In the genomic region with DNA sequence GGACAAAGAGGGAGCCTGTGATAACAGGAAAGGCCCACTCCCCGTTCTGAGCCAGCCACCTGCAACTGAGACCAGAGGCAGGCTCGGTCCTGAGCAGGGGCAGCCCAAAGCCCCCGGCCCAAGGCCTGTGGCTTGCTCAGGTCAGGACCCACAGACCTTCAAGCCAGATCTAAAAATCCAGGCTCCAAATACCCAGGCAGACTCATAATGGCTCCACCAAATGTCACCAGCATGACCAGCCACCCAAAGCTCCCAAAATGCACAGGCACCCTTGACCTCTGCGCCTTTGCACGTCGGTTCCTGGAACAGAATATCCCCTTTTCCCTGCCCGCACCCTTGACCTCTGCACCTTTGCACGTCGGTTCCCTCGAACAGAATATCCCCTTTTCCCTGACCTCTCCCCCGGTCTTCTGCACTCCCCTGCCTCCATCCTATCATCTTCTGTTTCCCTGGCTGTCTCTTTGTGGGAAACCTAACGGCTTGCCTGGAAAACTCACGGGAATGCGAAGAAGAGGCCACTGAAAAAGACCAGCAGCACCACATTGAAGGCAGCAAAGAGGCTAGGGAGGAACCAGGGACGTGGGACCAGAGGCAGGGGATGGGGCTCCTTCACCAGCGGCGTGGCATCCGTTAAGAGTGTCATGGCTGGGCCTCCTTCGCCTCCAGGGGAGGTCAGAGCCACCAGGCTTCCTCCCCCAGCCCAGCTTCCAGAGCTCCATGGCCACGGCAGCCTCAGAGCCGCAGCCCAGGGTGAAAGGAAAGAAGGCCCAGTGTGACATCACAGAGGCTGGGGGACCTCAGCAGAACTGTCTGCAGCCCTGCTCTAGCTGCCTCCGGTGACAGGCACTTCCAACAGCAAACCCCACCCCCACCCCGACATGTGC, we compare ENCODE assay signal across 1 cellular context.
TF ChIP-seq lines count a peak whose summit lies in the region.

A gene with protein sequence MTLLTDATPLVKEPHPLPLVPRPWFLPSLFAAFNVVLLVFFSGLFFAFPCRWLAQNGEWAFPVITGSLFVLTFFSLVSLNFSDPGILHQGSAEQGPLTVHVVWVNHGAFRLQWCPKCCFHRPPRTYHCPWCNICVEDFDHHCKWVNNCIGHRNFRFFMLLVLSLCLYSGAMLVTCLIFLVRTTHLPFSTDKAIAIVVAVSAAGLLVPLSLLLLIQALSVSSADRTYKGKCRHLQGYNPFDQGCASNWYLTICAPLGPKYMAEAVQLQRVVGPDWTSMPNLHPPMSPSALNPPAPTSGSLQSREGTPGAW (minus strand): TSS at position 728 of the 884 bp plus-strand sequence. CDS start 85 bp downstream, at position 643.

TF ChIP-seq in HepG2, 621 proteins besides CTCF, POLR2A, EP300 and RAD21 (continued from another document and continues in another):
- TF ChIP-seq RFX1 (IDR thresholded peaks at IDR 0.05) (no peak), CBX1 (IDR thresholded peaks at IDR 0.05; ENCODE audit: low read depth) (no peak), ZNF577 (CRISPR knock-in tag; IDR thresholded peaks at IDR 0.05; ENCODE audit: borderline replicate concordance, low read depth) (no peak), KLF13 (CRISPR knock-in tag; IDR thresholded peaks at IDR 0.05) (no peak), HCFC1 (IDR thresholded peaks at IDR 0.05; ENCODE audit: low read depth, low read length) (no peak), NCOR1 (IDR thresholded peaks at IDR 0.05; ENCODE audit: borderline replicate concordance, low read length) (no peak), ZNF282 (IDR thresholded peaks at IDR 0.05; ENCODE audit: partially characterized antibody) (no peak), ZNF891 (CRISPR knock-in tag; IDR thresholded peaks at IDR 0.05) (no peak), ZNF20 (CRISPR knock-in tag; IDR thresholded peaks at IDR 0.05) (no peak), PITX1 (CRISPR knock-in tag; IDR thresholded peaks at IDR 0.05) (no peak), ZNF703 (CRISPR knock-in tag; IDR thresholded peaks at IDR 0.05; ENCODE audit: borderline replicate concordance) (no peak), ZNF451 (CRISPR knock-in tag; IDR thresholded peaks at IDR 0.05) (no peak), ZNF350 (CRISPR knock-in tag; IDR thresholded peaks at IDR 0.05; ENCODE audit: borderline replicate concordance, low read depth) (no peak), STAG1 (CRISPR knock-in tag; IDR thresholded peaks at IDR 0.05) (no peak), NCOA5 (CRISPR knock-in tag; IDR thresholded peaks at IDR 0.05) (no peak), HOXA7 (CRISPR knock-in tag; IDR thresholded peaks at IDR 0.05) (no peak), PRPF4 (IDR thresholded peaks at IDR 0.05; ENCODE audit: low read depth, low read length, poor library complexity, severe bottlenecking) (no peak), MBD4 (IDR thresholded peaks at IDR 0.05; ENCODE audit: borderline replicate concordance, low read length) (no peak), PTBP1 (IDR thresholded peaks at IDR 0.05; ENCODE audit: low read depth, low read length, poor library complexity, severe bottlenecking) (no peak), ZNF3 (CRISPR knock-in tag; IDR thresholded peaks at IDR 0.05) (no peak), ARNT2 (CRISPR knock-in tag; IDR thresholded peaks at IDR 0.05; ENCODE audit: low read depth) (no peak), CEBPG (CRISPR knock-in tag; IDR thresholded peaks at IDR 0.05) (no peak), TBP (CRISPR knock-in tag; IDR thresholded peaks at IDR 0.05) (no peak), NR2F6 (IDR thresholded peaks at IDR 0.05) (peak; percentile 60), NR2F6 (CRISPR knock-in tag; IDR thresholded peaks at IDR 0.05) (peak; percentile 75), ZNF224 (CRISPR knock-in tag; IDR thresholded peaks at IDR 0.05) (no peak), ZSCAN30 (CRISPR knock-in tag; IDR thresholded peaks at IDR 0.05) (no peak), RELA (CRISPR knock-in tag; IDR thresholded peaks at IDR 0.05) (no peak), HNF4A (CRISPR knock-in tag; IDR thresholded peaks at IDR 0.05) (0 out of 2 replicates have a peak, but pooled peaks have one; percentile 12), ZNF24 (IDR thresholded peaks at IDR 0.05) (no peak), ZNF629 (CRISPR knock-in tag; conservative IDR thresholded peaks at IDR 0.05) (no peak), KDM3A (CRISPR knock-in tag; IDR thresholded peaks at IDR 0.05; ENCODE audit: low read depth) (no peak), ZNF672 (CRISPR knock-in tag; IDR thresholded peaks at IDR 0.05) (no peak), SIN3B (IDR thresholded peaks at IDR 0.05; ENCODE audit: low read length) (no peak), RXRB (CRISPR knock-in tag; IDR thresholded peaks at IDR 0.05; ENCODE audit: borderline replicate concordance) (0 out of 2 replicates have a peak, but pooled peaks have one; percentile 11), ZNF850 (CRISPR knock-in tag; conservative IDR thresholded peaks at IDR 0.05) (no peak), ZMYM2 (CRISPR knock-in tag; IDR thresholded peaks at IDR 0.05) (peak; percentile 83; the same call in 1 of the 2 replicates), KDM2A (CRISPR knock-in tag; IDR thresholded peaks at IDR 0.05; ENCODE audit: borderline replicate concordance, low read depth) (no peak), ZNF17 (CRISPR knock-in tag; IDR thresholded peaks at IDR 0.05) (no peak), ZNF343 (CRISPR knock-in tag; IDR thresholded peaks at IDR 0.05) (no peak), MTF1 (CRISPR knock-in tag; IDR thresholded peaks at IDR 0.05) (no peak), RCOR2 (CRISPR knock-in tag; IDR thresholded peaks at IDR 0.05) (0 out of 2 replicates have a peak, but pooled peaks have one; percentile 17), ZSCAN29 (CRISPR knock-in tag; conservative IDR thresholded peaks at IDR 0.05) (no peak), SAFB2 (CRISPR knock-in tag; IDR thresholded peaks at IDR 0.05; ENCODE audit: borderline replicate concordance, low read depth) (no peak)
- TF ChIP-seq, protein P1, sequence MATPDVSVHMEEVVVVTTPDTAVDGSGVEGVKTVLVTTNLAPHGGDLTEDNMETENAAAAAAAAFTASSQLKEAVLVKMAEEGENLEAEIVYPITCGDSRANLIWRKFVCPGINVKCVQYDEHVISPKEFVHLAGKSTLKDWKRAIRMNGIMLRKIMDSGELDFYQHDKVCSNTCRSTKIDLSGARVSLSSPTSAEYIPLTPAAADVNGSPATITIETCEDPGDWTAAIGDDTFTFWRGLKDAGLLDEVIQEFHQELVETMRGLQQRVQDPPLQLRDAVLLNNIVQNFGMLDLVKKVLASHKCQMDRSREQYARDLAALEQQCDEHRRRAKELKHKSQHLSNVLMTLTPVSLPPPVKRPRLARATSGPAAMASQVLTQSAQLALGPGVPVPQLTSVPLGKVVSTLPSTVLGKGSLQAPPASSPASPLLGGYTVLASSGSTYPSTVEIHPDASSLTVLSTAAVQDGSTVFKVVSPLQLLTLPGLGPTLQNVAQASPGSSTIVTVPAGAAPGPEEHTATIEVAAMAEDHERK (CRISPR knock-in tag; IDR thresholded peaks at IDR 0.05; ENCODE audit: low read depth): no peak
- TF ChIP-seq, protein P2, sequence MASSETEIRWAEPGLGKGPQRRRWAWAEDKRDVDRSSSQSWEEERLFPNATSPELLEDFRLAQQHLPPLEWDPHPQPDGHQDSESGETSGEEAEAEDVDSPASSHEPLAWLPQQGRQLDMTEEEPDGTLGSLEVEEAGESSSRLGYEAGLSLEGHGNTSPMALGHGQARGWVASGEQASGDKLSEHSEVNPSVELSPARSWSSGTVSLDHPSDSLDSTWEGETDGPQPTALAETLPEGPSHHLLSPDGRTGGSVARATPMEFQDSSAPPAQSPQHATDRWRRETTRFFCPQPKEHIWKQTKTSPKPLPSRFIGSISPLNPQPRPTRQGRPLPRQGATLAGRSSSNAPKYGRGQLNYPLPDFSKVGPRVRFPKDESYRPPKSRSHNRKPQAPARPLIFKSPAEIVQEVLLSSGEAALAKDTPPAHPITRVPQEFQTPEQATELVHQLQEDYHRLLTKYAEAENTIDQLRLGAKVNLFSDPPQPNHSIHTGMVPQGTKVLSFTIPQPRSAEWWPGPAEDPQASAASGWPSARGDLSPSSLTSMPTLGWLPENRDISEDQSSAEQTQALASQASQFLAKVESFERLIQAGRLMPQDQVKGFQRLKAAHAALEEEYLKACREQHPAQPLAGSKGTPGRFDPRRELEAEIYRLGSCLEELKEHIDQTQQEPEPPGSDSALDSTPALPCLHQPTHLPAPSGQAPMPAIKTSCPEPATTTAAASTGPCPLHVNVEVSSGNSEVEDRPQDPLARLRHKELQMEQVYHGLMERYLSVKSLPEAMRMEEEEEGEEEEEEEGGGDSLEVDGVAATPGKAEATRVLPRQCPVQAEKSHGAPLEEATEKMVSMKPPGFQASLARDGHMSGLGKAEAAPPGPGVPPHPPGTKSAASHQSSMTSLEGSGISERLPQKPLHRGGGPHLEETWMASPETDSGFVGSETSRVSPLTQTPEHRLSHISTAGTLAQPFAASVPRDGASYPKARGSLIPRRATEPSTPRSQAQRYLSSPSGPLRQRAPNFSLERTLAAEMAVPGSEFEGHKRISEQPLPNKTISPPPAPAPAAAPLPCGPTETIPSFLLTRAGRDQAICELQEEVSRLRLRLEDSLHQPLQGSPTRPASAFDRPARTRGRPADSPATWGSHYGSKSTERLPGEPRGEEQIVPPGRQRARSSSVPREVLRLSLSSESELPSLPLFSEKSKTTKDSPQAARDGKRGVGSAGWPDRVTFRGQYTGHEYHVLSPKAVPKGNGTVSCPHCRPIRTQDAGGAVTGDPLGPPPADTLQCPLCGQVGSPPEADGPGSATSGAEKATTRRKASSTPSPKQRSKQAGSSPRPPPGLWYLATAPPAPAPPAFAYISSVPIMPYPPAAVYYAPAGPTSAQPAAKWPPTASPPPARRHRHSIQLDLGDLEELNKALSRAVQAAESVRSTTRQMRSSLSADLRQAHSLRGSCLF (CRISPR knock-in tag; IDR thresholded peaks at IDR 0.05; ENCODE audit: borderline replicate concordance): no peak
- TF ChIP-seq, protein P3, sequence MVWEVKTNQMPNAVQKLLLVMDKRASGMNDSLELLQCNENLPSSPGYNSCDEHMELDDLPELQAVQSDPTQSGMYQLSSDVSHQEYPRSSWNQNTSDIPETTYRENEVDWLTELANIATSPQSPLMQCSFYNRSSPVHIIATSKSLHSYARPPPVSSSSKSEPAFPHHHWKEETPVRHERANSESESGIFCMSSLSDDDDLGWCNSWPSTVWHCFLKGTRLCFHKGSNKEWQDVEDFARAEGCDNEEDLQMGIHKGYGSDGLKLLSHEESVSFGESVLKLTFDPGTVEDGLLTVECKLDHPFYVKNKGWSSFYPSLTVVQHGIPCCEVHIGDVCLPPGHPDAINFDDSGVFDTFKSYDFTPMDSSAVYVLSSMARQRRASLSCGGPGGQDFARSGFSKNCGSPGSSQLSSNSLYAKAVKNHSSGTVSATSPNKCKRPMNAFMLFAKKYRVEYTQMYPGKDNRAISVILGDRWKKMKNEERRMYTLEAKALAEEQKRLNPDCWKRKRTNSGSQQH (CRISPR knock-in tag; IDR thresholded peaks at IDR 0.05; ENCODE audit: low read depth): no peak
- TF ChIP-seq, protein P4, sequence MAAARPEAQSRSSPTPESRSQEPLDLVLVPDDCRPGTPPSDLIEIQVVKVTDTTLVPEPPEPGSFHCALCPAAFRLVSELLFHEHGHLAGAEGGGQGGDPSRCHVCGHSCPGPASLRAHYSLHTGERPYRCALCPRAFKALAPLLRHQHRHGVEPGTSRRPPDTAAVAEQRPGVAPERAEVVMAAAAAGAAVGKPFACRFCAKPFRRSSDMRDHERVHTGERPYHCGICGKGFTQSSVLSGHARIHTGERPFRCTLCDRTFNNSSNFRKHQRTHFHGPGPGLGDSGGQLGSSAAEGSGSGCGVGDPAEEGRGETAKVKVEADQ (CRISPR knock-in tag; IDR thresholded peaks at IDR 0.05; ENCODE audit: borderline replicate concordance): no peak
- TF ChIP-seq, protein P5, sequence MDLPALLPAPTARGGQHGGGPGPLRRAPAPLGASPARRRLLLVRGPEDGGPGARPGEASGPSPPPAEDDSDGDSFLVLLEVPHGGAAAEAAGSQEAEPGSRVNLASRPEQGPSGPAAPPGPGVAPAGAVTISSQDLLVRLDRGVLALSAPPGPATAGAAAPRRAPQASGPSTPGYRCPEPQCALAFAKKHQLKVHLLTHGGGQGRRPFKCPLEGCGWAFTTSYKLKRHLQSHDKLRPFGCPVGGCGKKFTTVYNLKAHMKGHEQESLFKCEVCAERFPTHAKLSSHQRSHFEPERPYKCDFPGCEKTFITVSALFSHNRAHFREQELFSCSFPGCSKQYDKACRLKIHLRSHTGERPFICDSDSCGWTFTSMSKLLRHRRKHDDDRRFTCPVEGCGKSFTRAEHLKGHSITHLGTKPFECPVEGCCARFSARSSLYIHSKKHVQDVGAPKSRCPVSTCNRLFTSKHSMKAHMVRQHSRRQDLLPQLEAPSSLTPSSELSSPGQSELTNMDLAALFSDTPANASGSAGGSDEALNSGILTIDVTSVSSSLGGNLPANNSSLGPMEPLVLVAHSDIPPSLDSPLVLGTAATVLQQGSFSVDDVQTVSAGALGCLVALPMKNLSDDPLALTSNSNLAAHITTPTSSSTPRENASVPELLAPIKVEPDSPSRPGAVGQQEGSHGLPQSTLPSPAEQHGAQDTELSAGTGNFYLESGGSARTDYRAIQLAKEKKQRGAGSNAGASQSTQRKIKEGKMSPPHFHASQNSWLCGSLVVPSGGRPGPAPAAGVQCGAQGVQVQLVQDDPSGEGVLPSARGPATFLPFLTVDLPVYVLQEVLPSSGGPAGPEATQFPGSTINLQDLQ (CRISPR knock-in tag; IDR thresholded peaks at IDR 0.05): no peak
- TF ChIP-seq, protein P6, sequence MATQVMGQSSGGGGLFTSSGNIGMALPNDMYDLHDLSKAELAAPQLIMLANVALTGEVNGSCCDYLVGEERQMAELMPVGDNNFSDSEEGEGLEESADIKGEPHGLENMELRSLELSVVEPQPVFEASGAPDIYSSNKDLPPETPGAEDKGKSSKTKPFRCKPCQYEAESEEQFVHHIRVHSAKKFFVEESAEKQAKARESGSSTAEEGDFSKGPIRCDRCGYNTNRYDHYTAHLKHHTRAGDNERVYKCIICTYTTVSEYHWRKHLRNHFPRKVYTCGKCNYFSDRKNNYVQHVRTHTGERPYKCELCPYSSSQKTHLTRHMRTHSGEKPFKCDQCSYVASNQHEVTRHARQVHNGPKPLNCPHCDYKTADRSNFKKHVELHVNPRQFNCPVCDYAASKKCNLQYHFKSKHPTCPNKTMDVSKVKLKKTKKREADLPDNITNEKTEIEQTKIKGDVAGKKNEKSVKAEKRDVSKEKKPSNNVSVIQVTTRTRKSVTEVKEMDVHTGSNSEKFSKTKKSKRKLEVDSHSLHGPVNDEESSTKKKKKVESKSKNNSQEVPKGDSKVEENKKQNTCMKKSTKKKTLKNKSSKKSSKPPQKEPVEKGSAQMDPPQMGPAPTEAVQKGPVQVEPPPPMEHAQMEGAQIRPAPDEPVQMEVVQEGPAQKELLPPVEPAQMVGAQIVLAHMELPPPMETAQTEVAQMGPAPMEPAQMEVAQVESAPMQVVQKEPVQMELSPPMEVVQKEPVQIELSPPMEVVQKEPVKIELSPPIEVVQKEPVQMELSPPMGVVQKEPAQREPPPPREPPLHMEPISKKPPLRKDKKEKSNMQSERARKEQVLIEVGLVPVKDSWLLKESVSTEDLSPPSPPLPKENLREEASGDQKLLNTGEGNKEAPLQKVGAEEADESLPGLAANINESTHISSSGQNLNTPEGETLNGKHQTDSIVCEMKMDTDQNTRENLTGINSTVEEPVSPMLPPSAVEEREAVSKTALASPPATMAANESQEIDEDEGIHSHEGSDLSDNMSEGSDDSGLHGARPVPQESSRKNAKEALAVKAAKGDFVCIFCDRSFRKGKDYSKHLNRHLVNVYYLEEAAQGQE (IDR thresholded peaks at IDR 0.05; ENCODE audit: borderline replicate concordance in 1 of 2, low read depth in 1 of 2, low read length in 2 of 2): no peak
